Comparison of ENCODE assay signal across 8 cellular contexts in genomic region chr1:16440480-16441311, GRCh38. TPM values are rescaled to one million over a fixed set of nuclear protein-coding genes. Genes with fewer than 3 reads are reported as not detected.
A peak's percentile ranks its signal among the peaks of the same experiment; 100 is the strongest.
DNase-seq lines count a peak whose midpoint lies in the region; ATAC-seq and TF ChIP-seq lines count a peak whose summit lies in the region.

NECAP2 (plus strand) TSS chr1:16440724; CDS start chr1:16440762, 38 bp downstream.

- H3K27me3 ChIP-seq in cardiac muscle cell = no peaks in the 10 kb centered on the region
- H3K27me3 ChIP-seq in parathyroid adenoma (ENCODE audit: control insufficient read depth, insufficient read depth, low read length) = no peaks in the 10 kb centered on the region
- H3K27me3 ChIP-seq in tibial artery = no peaks in the 10 kb centered on the region

- H3K9me3 ChIP-seq in cardiac muscle cell (ENCODE audit: low read depth) = no peaks in the 10 kb centered on the region
- no peaks in the 10 kb centered on the region for H3K9me3 ChIP-seq in parathyroid adenoma (ENCODE audit: control insufficient read depth, low read length)
- H3K9me3 ChIP-seq in tibial artery = no peaks in the 10 kb centered on the region

- intact Hi-C loops in tibial artery (cut with DNase I; ENCODE audit: low total_unique reads) = no loop called here

- TF ChIP-seq CTCF in GM12865 (IDR thresholded peaks at IDR 0.05; ENCODE audit: insufficient read depth, low read depth, low read length, missing control alignments) (peak; percentile 95), cardiac muscle cell (IDR thresholded peaks at IDR 0.05; ENCODE audit: low read depth, low read length) (peak; percentile 49), parathyroid adenoma (IDR thresholded peaks at IDR 0.05) (peak; percentile 83), tibial artery (IDR thresholded peaks at IDR 0.05) (peak; percentile 86 to 90)

- no peaks in the 10 kb centered on the region for H3K9me3 Mint-ChIP-seq in activated naive CD8-positive, alpha-beta T cell treated with anti-CD3 and anti-CD28 coated beads, Interleukin-2, amount 50 U/mL, for 24 hours

- H3K4me3 Mint-ChIP-seq in activated naive CD8-positive, alpha-beta T cell treated with anti-CD3 and anti-CD28 coated beads, Interleukin-2, amount 50 U/mL, for 24 hours = peak within 1 kb of the TSS; percentile 89

- H3K27ac ChIP-seq in cardiac muscle cell (peak within 1 kb of the TSS; percentile 76), parathyroid adenoma (peak within 1 kb of the TSS; percentile 65), tibial artery (peak within 1 kb of the TSS; percentile 78 to 79)

- DNase-seq in GM12865 (ENCODE audit: low read depth) (peak; percentile 97), NCI-H1436 (lab: John Stamatoyannopoulos, UW) (peak; percentile 91), SW480 (ENCODE audit: low spot score) (peak; percentile 91), cardiac muscle cell (ENCODE audit: low read depth in 1 of 2, low spot score in 1 of 2) (peak; percentile 95 to 96), tibial artery (peak; percentile 88 to 95)
- DNase-seq in activated naive CD8-positive, alpha-beta T cell treated with anti-CD3 and anti-CD28 coated beads, Interleukin-2, amount 50 U/mL, for 24 hours = peak; percentile 99

- no peaks in the 10 kb centered on the region for H3K27me3 Mint-ChIP-seq in activated naive CD8-positive, alpha-beta T cell treated with anti-CD3 and anti-CD28 coated beads, Interleukin-2, amount 50 U/mL, for 24 hours

- H3K4me1 ChIP-seq in cardiac muscle cell (ENCODE audit: low read depth) (peaks cover 7% of the 10 kb centered on the region), parathyroid adenoma (no peaks in the 10 kb centered on the region), tibial artery (peaks cover 4 to 33% (median 18%) of the 10 kb centered on the region in 4 donors)

- peak; percentile 86 for ATAC-seq in HG02759 (IDR thresholded peaks at IDR 0.05; ENCODE audit: unreplicated experiment)
- ATAC-seq in activated naive CD8-positive, alpha-beta T cell treated with anti-CD3 and anti-CD28 coated beads, Interleukin-2, amount 50 U/mL, for 24 hours = peak; percentile 94

- peaks cover 13% of the 10 kb centered on the region for H3K36me3 ChIP-seq in cardiac muscle cell
- no peaks in the 10 kb centered on the region for H3K36me3 ChIP-seq in parathyroid adenoma (ENCODE audit: control insufficient read depth, insufficient read depth, low read length)
- H3K36me3 ChIP-seq in tibial artery = peaks cover 8 to 24% (median 23%) of the 10 kb centered on the region in 3 donors

- H3K4me3 ChIP-seq in GM12865 (ENCODE audit: low read depth, low read length) = peak within 1 kb of the TSS; percentile 96
- H3K4me3 ChIP-seq in cardiac muscle cell = peak within 1 kb of the TSS; percentile 97
- peak within 1 kb of the TSS; percentile 92 for H3K4me3 ChIP-seq in parathyroid adenoma (ENCODE audit: low read depth, low read length)
- H3K4me3 ChIP-seq in tibial artery = peak within 1 kb of the TSS; percentile 79 to 95

- peak within 1 kb of the TSS; percentile 85 for H3K27ac Mint-ChIP-seq in activated naive CD8-positive, alpha-beta T cell treated with anti-CD3 and anti-CD28 coated beads, Interleukin-2, amount 50 U/mL, for 24 hours

- H3K4me2 ChIP-seq in parathyroid adenoma (ENCODE audit: low read length) = peak within 1 kb of the TSS; percentile 86

- H2AFZ ChIP-seq in parathyroid adenoma = peak within 1 kb of the TSS; percentile 87

- peaks cover 8% of the 10 kb centered on the region for H3K36me3 Mint-ChIP-seq in activated naive CD8-positive, alpha-beta T cell treated with anti-CD3 and anti-CD28 coated beads, Interleukin-2, amount 50 U/mL, for 24 hours (ENCODE audit: low read depth)

- H3K4me1 Mint-ChIP-seq in activated naive CD8-positive, alpha-beta T cell treated with anti-CD3 and anti-CD28 coated beads, Interleukin-2, amount 50 U/mL, for 24 hours = peaks cover 42% of the 10 kb centered on the region

- peaks cover 6% of the 10 kb centered on the region for H3K79me2 ChIP-seq in parathyroid adenoma

- no peak within 1 kb of the TSS for H3K9ac ChIP-seq in parathyroid adenoma

RNA-seq across cellular contexts. Expression of gene NECAP2, which starts in this region (rescaled TPM):
- total RNA-seq in cardiac muscle cell = 34.4 and 41.0 TPM in 2 replicates
- polyA plus RNA-seq in cardiac muscle cell = 38.4 and 42.6 TPM in 2 replicates

Comparison
In these comparisons a context has a peak if more than half of its experiments do, and no peak if none do; other contexts are left out.
1. Peak in every context shown above with its lines: DNase-seq, ATAC-seq, H3K4me3 ChIP-seq and H3K27ac ChIP-seq.